19 cellular contexts compared by ENCODE assay signal in the genomic region with DNA sequence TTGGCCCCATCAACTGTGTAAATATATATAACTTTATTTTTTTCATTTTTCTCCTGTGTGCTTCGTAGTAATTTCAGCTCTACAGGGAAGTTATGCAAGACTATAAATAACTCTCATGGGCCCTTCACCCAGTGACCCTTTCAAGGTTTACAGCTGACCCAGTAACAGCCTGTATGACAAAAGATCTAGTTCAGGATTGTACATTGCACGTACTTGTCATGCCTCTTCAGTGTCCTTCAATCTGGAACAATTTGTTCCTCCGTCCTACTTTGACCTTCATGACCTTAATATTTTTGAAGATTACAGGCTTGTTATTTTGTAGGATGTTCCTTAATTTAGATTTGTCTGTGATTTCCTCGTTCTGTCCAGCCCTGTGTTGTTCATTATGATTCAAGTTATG. TPM values are rescaled to one million over a fixed set of nuclear protein-coding genes. Genes with fewer than 3 reads are reported as not detected.
A peak's percentile ranks its signal among the peaks of the same experiment; 100 is the strongest.
DNase-seq lines count a peak whose midpoint lies in the region; ATAC-seq, FAIRE-seq and TF ChIP-seq lines count a peak whose summit lies in the region.
"Had no signal": no experiment of that assay in that cellular context is flagged by ENCODE, and none has a peak within 500 bp of the region (broad histone marks: within the 10 kb centered on the region; RNA-seq: fewer than 3 reads in every experiment).

No MANE protein-coding gene starts in this region.

- H3K27me3 ChIP-seq in right atrium auricular region = no peaks in the 10 kb centered on the region
- no peaks in the 10 kb centered on the region for H3K27me3 ChIP-seq in cardiac muscle cell
- no peaks in the 10 kb centered on the region for H3K27me3 ChIP-seq in right lobe of liver
- no peaks in the 10 kb centered on the region for H3K27me3 ChIP-seq in psoas muscle (ENCODE audit: insufficient read depth in 3 of 3, low read length in 2 of 3)
- no peaks in the 10 kb centered on the region for H3K27me3 ChIP-seq in pancreas
- H3K27me3 ChIP-seq: MG63 had no signal

- H3K9me3 ChIP-seq in right atrium auricular region (no peaks in the 10 kb centered on the region), cardiac muscle cell (ENCODE audit: low read depth) (no peaks in the 10 kb centered on the region), right lobe of liver (no peaks in the 10 kb centered on the region), psoas muscle (peaks cover 3% of the 10 kb centered on the region), pancreas (no peaks in the 10 kb centered on the region)
- H3K9me3 ChIP-seq: Caco-2 had no signal

- DNase-seq in Right ventricle myocardium superior (no peak), right atrium auricular region (ENCODE audit: low spot score) (no peak), cardiac muscle cell (ENCODE audit: low read depth in 1 of 2, low spot score in 1 of 2) (peak in 1 of 2 donors; percentile 67), right lobe of liver (no peak), psoas muscle (no peak), CD1c-positive myeloid dendritic cell (ENCODE audit: extremely low spot score) (no peak), NOMO-1 treated with dmso at 0.1 percent for 144 hours (lab: John Stamatoyannopoulos, UW; ENCODE audit: unreplicated experiment) (no peak), pancreas (no peak)
- DNase-seq: Caco-2, DMS79, H9, MG63, NCI-H1105 treated with DMSO at 0.1 percent for 48 hours, NCI-H187 had no signal

- TF ChIP-seq CTCF in right atrium auricular region (IDR thresholded peaks at IDR 0.05) (no peak), cardiac muscle cell (IDR thresholded peaks at IDR 0.05; ENCODE audit: low read depth, low read length) (no peak), right lobe of liver (IDR thresholded peaks at IDR 0.05) (no peak), psoas muscle (IDR thresholded peaks at IDR 0.05) (no peak), pancreas (IDR thresholded peaks at IDR 0.05) (no peak)

- intact Hi-C loops in Right ventricle myocardium superior (cut with DNase I) = no loop called here
- intact Hi-C loops in right lobe of liver (cut with DNase I) = no loop called here
- intact Hi-C loops in psoas muscle (cut with DNase I) = no loop called here
- intact Hi-C loops in pancreas (cut with DNase I) = no loop called here

- WGBS in right lobe of liver (ENCODE audit: insufficient coverage, low coverage, low lambda C conversion rate, missing lambda C conversion rate) = 11% methylated on average over 4 of the region's 4 CpGs
- WGBS in psoas muscle, 3 donors = 9 to 15% (median 12%) methylated on average over 4 of the region's 4 CpGs
- 45 to 56% methylated on average over 4 of the region's 4 CpGs for WGBS in pancreas, 2 donors

- ATAC-seq in Right ventricle myocardium superior (ENCODE audit: poor library complexity) = peak; percentile 69
- ATAC-seq in right lobe of liver = peak; percentile 75 to 82 (median 82)
- ATAC-seq in psoas muscle = no peak
- no peak for ATAC-seq in pancreas
- ATAC-seq: K562 had no signal

- H3K4me1 ChIP-seq in right atrium auricular region (peaks cover 0 to 21% of the 10 kb centered on the region in 2 donors), cardiac muscle cell (ENCODE audit: low read depth) (peaks cover 54% of the 10 kb centered on the region), right lobe of liver (peaks cover 0 to 28% (median 0%) of the 10 kb centered on the region in 4 donors), psoas muscle (peaks cover 7% of the 10 kb centered on the region), pancreas (no peaks in the 10 kb centered on the region)
- H3K4me1 ChIP-seq: Caco-2 had no signal

- no peak for TF ChIP-seq POLR2A in right lobe of liver (IDR thresholded peaks at IDR 0.05)

- no peak for FAIRE-seq in pancreas (lab: Jason Lieb, UNC)
- FAIRE-seq: A204.1, G401.6, GM12892, K562 had no signal

- H3K27ac ChIP-seq in right atrium auricular region = peak overlapping the region in 1 of 2 donors; percentile 24
- H3K27ac ChIP-seq in cardiac muscle cell = peak overlapping the region; percentile 75
- peak overlapping the region in 1 of 3 donors; percentile 66 for H3K27ac ChIP-seq in right lobe of liver
- H3K27ac ChIP-seq in psoas muscle = no peak overlapping the region
- H3K27ac ChIP-seq in pancreas = no peak overlapping the region
- H3K27ac ChIP-seq: C4-2B had no signal

- no peak overlapping the region for H3K4me3 ChIP-seq in right atrium auricular region
- no peak overlapping the region for H3K4me3 ChIP-seq in cardiac muscle cell
- no peak overlapping the region for H3K4me3 ChIP-seq in right lobe of liver
- no peak overlapping the region for H3K4me3 ChIP-seq in psoas muscle
- H3K4me3 ChIP-seq in pancreas = no peak overlapping the region
- H3K4me3 ChIP-seq: K562, MG63 had no signal

- H3K36me3 ChIP-seq in right atrium auricular region (no peaks in the 10 kb centered on the region), cardiac muscle cell (no peaks in the 10 kb centered on the region), right lobe of liver (no peaks in the 10 kb centered on the region), psoas muscle (ENCODE audit: insufficient read depth in 1 of 2, low read depth in 1 of 2) (no peaks in the 10 kb centered on the region), pancreas (no peaks in the 10 kb centered on the region)
- H3K36me3 ChIP-seq: MG63 had no signal

RNA-seq across cellular contexts. Expression of gene BRINP2, which starts 40.5 kb away (rescaled TPM):
- total RNA-seq in Right ventricle myocardium superior = 0.65 TPM
- 1 to 10 TPM in 1 of 2 donors, under 1 TPM in 1; 0.96 to 1.1 TPM for total RNA-seq in right atrium auricular region
- 8.9 and 20.6 TPM in 2 replicates for total RNA-seq in cardiac muscle cell
- 11.5 and 26.1 TPM in 2 replicates for polyA plus RNA-seq in cardiac muscle cell
- under 1 TPM; 0.09 to 0.57 (median 0.36) TPM for total RNA-seq in right lobe of liver
- total RNA-seq in psoas muscle = under 1 TPM in 2 of 4 donors, not detected in 2; 0.27 to 0.38 TPM
- under 1 TPM in 2 of 3 donors, not detected in 1; 0.04 to 0.20 TPM for polyA plus RNA-seq in psoas muscle
- total RNA-seq in pancreas = under 1 TPM in 1 of 6 donors, not detected in 5; 0.19 TPM
- polyA plus RNA-seq in pancreas = under 1 TPM; 0.04 to 0.23 TPM
- total RNA-seq: Caco-2, H9, K562 had no signal
- polyA plus RNA-seq: K562 had no signal

RNA-seq across cellular contexts. Expression of gene ASTN1, which starts 46.7 kb away (rescaled TPM):
- total RNA-seq in Right ventricle myocardium superior (0.32 TPM), right atrium auricular region (1 to 10 TPM; 1.3 TPM), cardiac muscle cell (15.3 and 34.2 TPM in 2 replicates), right lobe of liver (under 1 TPM; 0.06 to 0.78 (median 0.18) TPM), psoas muscle (under 1 TPM; 0.04 to 0.51 (median 0.21) TPM), pancreas (under 1 TPM; 0.23 to 0.52 (median 0.32) TPM)
- polyA plus RNA-seq in cardiac muscle cell (9.3 and 18.4 TPM in 2 replicates), psoas muscle (under 1 TPM in 2 of 3 donors, not detected in 1; 0.03 to 0.04 TPM), pancreas (under 1 TPM; 0.11 to 0.77 TPM)
- total RNA-seq: Caco-2 had no signal

Comparison
In these comparisons a context has a peak if more than half of its experiments do, and no peak if none do; other contexts are left out.
1. ATAC-seq: peak in Right ventricle myocardium superior (single experiment) and right lobe of liver (4 of 4); none in psoas muscle (0 of 4) and pancreas (0 of 4).